Comparison of ENCODE assay signal across 1 cellular context in genomic region chr21:33339938-33340337, GRCh38.
TF ChIP-seq lines count a peak whose summit lies in the region.

No MANE protein-coding gene starts in this region.

TF ChIP-seq in GM12878, 131 proteins besides CTCF, POLR2A, EP300 and RAD21:
- no peak for TF ChIP-seq RCOR1 (conservative IDR thresholded peaks at IDR 0.05; ENCODE audit: low read depth, low read length)
- TF ChIP-seq RUNX3 (IDR thresholded peaks at IDR 0.05; ENCODE audit: low read length): peak; percentile 43
